ENCODE assay signal across 8 cellular contexts in the genomic region with DNA sequence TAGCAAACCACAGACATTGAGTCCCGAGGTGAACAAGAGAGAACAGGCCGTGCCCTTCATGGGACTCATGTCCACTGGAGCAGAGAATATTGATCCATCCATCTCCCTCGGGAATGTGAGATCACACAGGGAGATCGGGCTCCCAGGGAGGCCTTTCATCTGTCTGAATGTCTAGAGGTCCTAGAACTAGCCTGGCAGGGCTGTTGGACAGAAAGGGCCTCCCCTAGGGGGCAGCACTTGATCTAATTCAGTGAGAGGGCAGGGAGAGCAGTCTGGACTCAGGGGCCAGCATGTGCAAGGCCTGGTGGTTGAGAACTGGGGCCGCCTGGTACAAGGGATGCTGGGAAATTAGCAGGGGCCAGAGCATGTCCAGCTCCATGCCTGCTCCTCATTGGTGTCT. TPM values are rescaled to one million over a fixed set of nuclear protein-coding genes. Genes with fewer than 3 reads are reported as not detected.
A peak's percentile ranks its signal among the peaks of the same experiment; 100 is the strongest.
DNase-seq lines count a peak whose midpoint lies in the region; ATAC-seq and TF ChIP-seq lines count a peak whose summit lies in the region.

No MANE protein-coding gene starts in this region.

- intact Hi-C loops in cardiac septum (cut with DNase I), result loop anchor here (10.0 kb wide), 1 partner anchor 207 kb away; no protein-coding TSS in a partner anchor

- peaks cover 5% of the 10 kb centered on the region for H3K4me1 ChIP-seq in cardiac muscle cell (ENCODE audit: low read depth)

- peaks cover 3% of the 10 kb centered on the region for H3K36me3 ChIP-seq in cardiac muscle cell

- no peaks in the 10 kb centered on the region for H3K9me3 ChIP-seq in cardiac muscle cell (ENCODE audit: low read depth)

- no peaks in the 10 kb centered on the region for H3K27me3 ChIP-seq in cardiac muscle cell

- ATAC-seq in left lobe of liver (no peak), esophagus mucosa (no peak), HG03521 (IDR thresholded peaks at IDR 0.05; ENCODE audit: unreplicated experiment) (no peak)

- no peak overlapping the region for H3K4me3 ChIP-seq in cardiac muscle cell

- H3K27ac ChIP-seq in cardiac muscle cell, result no peak overlapping the region

- TF ChIP-seq CTCF in cardiac muscle cell (IDR thresholded peaks at IDR 0.05; ENCODE audit: low read depth, low read length), result peak; percentile 64

- DNase-seq in cardiac muscle cell (ENCODE audit: low read depth in 1 of 2, low spot score in 1 of 2), result peak; percentile 63 to 73
- no peak for DNase-seq in cardiac septum (ENCODE audit: low spot score)
- peak; percentile 40 for DNase-seq in NCI-H460 (ENCODE audit: extremely low read depth, low read depth)
- DNase-seq in activated T-cell treated with anti-CD3 and anti-CD28 coated beads, Interleukin-2, amount 50 U/mL, for 48 hours, result peak; percentile 76
- peak; percentile 73 for DNase-seq in iPS-NIHi11 (ENCODE audit: low spot score)
- DNase-seq in left lobe of liver (ENCODE audit: low spot score), result no peak

RNA-seq across cellular contexts. Expression of a gene that starts 4.3 kb away (rescaled TPM):
- total RNA-seq in cardiac muscle cell (240 and 294 TPM in 2 replicates), cardiac septum (39.2 TPM), left lobe of liver (34.3 TPM), esophagus mucosa (79.0 TPM)
- polyA plus RNA-seq in cardiac muscle cell, result 128 and 167 TPM in 2 replicates
- total RNA-seq in NCI-H460 (2014; rRNA removed; shearing (Covaris generic)), result 165 and 179 TPM in 2 replicates
- polyA plus RNA-seq in NCI-H460 (2014; cell fraction: nucleus; rRNA removed), result 288 and 321 TPM in 2 replicates

RNA-seq across cellular contexts. Expression of a gene that starts 4.9 kb away (rescaled TPM):
- total RNA-seq in cardiac muscle cell (155 and 165 TPM in 2 replicates), cardiac septum (175 TPM), left lobe of liver (13.6 TPM), esophagus mucosa (50.8 TPM)
- 175 and 195 TPM in 2 replicates for polyA plus RNA-seq in cardiac muscle cell
- total RNA-seq in NCI-H460 (2014; rRNA removed; shearing (Covaris generic)), result 17.5 and 19.8 TPM in 2 replicates
- polyA plus RNA-seq in NCI-H460 (2014; cell fraction: nucleus; rRNA removed), result 24.3 and 38.6 TPM in 2 replicates

RNA-seq across cellular contexts. Expression of a gene that starts 18.9 kb away (rescaled TPM):
- total RNA-seq in cardiac muscle cell, result 1.8 TPM in 1 of 2 replicates, not detected in the other
- 2.7 TPM in 1 of 2 replicates, not detected in the other for polyA plus RNA-seq in cardiac muscle cell
- total RNA-seq in cardiac septum, result not detected
- not detected in 2 replicates for total RNA-seq in NCI-H460 (2014; rRNA removed; shearing (Covaris generic))
- not detected in 2 replicates for polyA plus RNA-seq in NCI-H460 (2014; cell fraction: nucleus; rRNA removed)
- total RNA-seq in left lobe of liver, result not detected
- total RNA-seq in esophagus mucosa, result not detected

RNA-seq across cellular contexts. Expression of a gene that starts 26.2 kb away (rescaled TPM):
- not detected in 2 replicates for total RNA-seq in cardiac muscle cell
- 0.26 TPM in 1 of 2 replicates, not detected in the other for polyA plus RNA-seq in cardiac muscle cell
- not detected for total RNA-seq in cardiac septum
- not detected in 2 replicates for total RNA-seq in NCI-H460 (2014; rRNA removed; shearing (Covaris generic))
- polyA plus RNA-seq in NCI-H460 (2014; cell fraction: nucleus; rRNA removed), result not detected in 2 replicates
- not detected for total RNA-seq in left lobe of liver
- not detected for total RNA-seq in esophagus mucosa

RNA-seq across cellular contexts. Expression of a gene that starts 32.9 kb away (rescaled TPM):
- total RNA-seq in cardiac muscle cell (760 and 891 TPM in 2 replicates), cardiac septum (827 TPM), left lobe of liver (8,713 TPM), esophagus mucosa (417 TPM)
- polyA plus RNA-seq in cardiac muscle cell, result 1,227 and 1,335 TPM in 2 replicates
- total RNA-seq in NCI-H460 (2014; rRNA removed; shearing (Covaris generic)), result 10,502 and 11,625 TPM in 2 replicates
- polyA plus RNA-seq in NCI-H460 (2014; cell fraction: nucleus; rRNA removed), result 7,242 and 8,542 TPM in 2 replicates

Comparison
In these comparisons a context has a peak if more than half of its experiments do, and no peak if none do; other contexts are left out.
1. DNase-seq: peak in cardiac muscle cell (2 of 2), NCI-H460 (single experiment), activated T-cell treated with anti-CD3 and anti-CD28 coated beads, Interleukin-2, amount 50 U/mL, for 48 hours (2 of 2) and iPS-NIHi11 (single experiment); none in cardiac septum (single experiment) and left lobe of liver (single experiment).